24 cellular contexts compared by ENCODE assay signal in genomic region chr19:31436121-31436776, GRCh38.
A peak's percentile ranks its signal among the peaks of the same experiment; 100 is the strongest.
DNase-seq lines count a peak whose midpoint lies in the region; ATAC-seq, FAIRE-seq and TF ChIP-seq lines count a peak whose summit lies in the region.
"Had no signal": no experiment of that assay in that cellular context is flagged by ENCODE, and none has a peak within 500 bp of the region (broad histone marks: within the 10 kb centered on the region; RNA-seq: fewer than 3 reads in every experiment).

No MANE protein-coding gene starts in this region.

- no peak overlapping the region for H3K9ac ChIP-seq in K562 (ENCODE audit: insufficient read depth in 1 of 2, low read depth in 2 of 2, low read length in 2 of 2)
- H3K9ac ChIP-seq: KMS-11 had no signal

- TF ChIP-seq CTCF in right atrium auricular region (IDR thresholded peaks at IDR 0.05), result no peak
- TF ChIP-seq CTCF in left ventricle myocardium inferior (IDR thresholded peaks at IDR 0.05; ENCODE audit: borderline replicate concordance), result no peak
- no peak for TF ChIP-seq CTCF in K562 (IDR thresholded peaks at IDR 0.05 in 2 of 3, conservative IDR thresholded peaks at IDR 0.05 in 1 of 3; ENCODE audit: insufficient read depth in 2 of 3, low read depth in 1 of 3, low read length in 3 of 3)

- H3K4me1 ChIP-seq in right atrium auricular region (no peaks in the 10 kb centered on the region), left ventricle myocardium inferior (no peaks in the 10 kb centered on the region), K562 (replicated peaks in 1 of 2; ENCODE audit: control insufficient read depth in 2 of 2, insufficient read depth in 2 of 2, low read length in 2 of 2) (no peaks in the 10 kb centered on the region)
- H3K4me1 ChIP-seq: HAP-1, psoas muscle, testis had no signal

- H3K4me2 ChIP-seq in K562 (ENCODE audit: insufficient read depth, low read length), result no peak overlapping the region
- H3K4me2 ChIP-seq: KMS-11 had no signal

- WGBS in K562 (ENCODE audit: insufficient coverage, low coverage, missing lambda C conversion rate), result 2% methylated on average over 4 of the region's 4 CpGs

- POLR2A ChIA-PET in K562 (lab: Yijun Ruan, JAX), result no interaction called here

- no peak for TF ChIP-seq EP300 in K562 (IDR thresholded peaks at IDR 0.05; ENCODE audit: low read length)

- BruUV-seq in K562 (replicated peaks; lab: Mats Ljungman, UMichigan), result no TSS peak

- intact Hi-C loops in left ventricle myocardium inferior (cut with micrococcal nuclease), result no loop called here
- intact Hi-C loops in K562 (cut with micrococcal nuclease), result no loop called here

- no peaks in the 10 kb centered on the region for H3K9me1 ChIP-seq in K562 (ENCODE audit: control insufficient read depth, insufficient read depth, low read length)

- FAIRE-seq in K562 (lab: Jason Lieb, UNC), result no peak
- FAIRE-seq: A204.1, endothelial cell of umbilical vein had no signal

- H3K27ac ChIP-seq in right atrium auricular region (no peak overlapping the region), left ventricle myocardium inferior (replicated peaks) (no peak overlapping the region), K562 (ENCODE audit: extremely low read depth, low read depth, low read length) (no peak overlapping the region)
- H3K27ac ChIP-seq: KMS-11, psoas muscle, testis had no signal

- peak; percentile 44 for DNase-seq in right atrium auricular region (ENCODE audit: low spot score)
- no peak for DNase-seq in left ventricle myocardium inferior
- no peak for DNase-seq in K562 (ENCODE audit: extremely low read depth in 1 of 4, low spot score in 3 of 4)
- peak; percentile 24 for DNase-seq in left kidney (ENCODE audit: low read depth, low spot score)
- DNase-seq in SHP77 treated with DMSO at 0.1 percent for 48 hours (lab: John Stamatoyannopoulos, UW), result no peak
- no peak for DNase-seq in activated gamma-delta T cell treated with Interleukin-2 at 50 U/mL for 16 hours
- DNase-seq in kidney tubule cell (ENCODE audit: low spot score), result no peak
- DNase-seq: activated CD8-positive, alpha-beta T cell treated with anti-CD3 and anti-CD28 coated beads for 36 hours; activated T-cell treated with anti-CD3 and anti-CD28 coated beads, Interleukin-2, amount 50 U/mL, for 24 hours; CD4-positive, CD25-positive, alpha-beta regulatory T cell; DMS53; NCI-H1105; NCI-H524 treated with DMSO at 0.1 percent for 48 hours; nephron progenitor cell; psoas muscle; SHP77; stimulated activated CD4-positive, alpha-beta T cell treated with anti-CD3 and anti-CD28 coated beads, Interleukin-12 subunit alpha, Interleukin-12 subunit beta, amount 100 ng/mL, for 4 hours; testis had no signal

- in situ Hi-C loops in K562 (cut with MboI), result no loop called here

- H3K36me3 ChIP-seq in right atrium auricular region, result no peaks in the 10 kb centered on the region
- no peaks in the 10 kb centered on the region for H3K36me3 ChIP-seq in left ventricle myocardium inferior
- no peaks in the 10 kb centered on the region for H3K36me3 ChIP-seq in K562 (ENCODE audit: control insufficient read depth, insufficient read depth, low read length)
- H3K36me3 ChIP-seq: HAP-1 had no signal

- H3K4me3 ChIP-seq in right atrium auricular region, result no peak overlapping the region
- H3K4me3 ChIP-seq in left ventricle myocardium inferior, result no peak overlapping the region
- H3K4me3 ChIP-seq in K562, result no peak overlapping the region
- H3K4me3 ChIP-seq: HAP-1, psoas muscle, testis had no signal

- H3K27me3 ChIP-seq in right atrium auricular region, result no peaks in the 10 kb centered on the region
- peaks cover 51% of the 10 kb centered on the region for H3K27me3 ChIP-seq in left ventricle myocardium inferior (ENCODE audit: low read depth)
- no peaks in the 10 kb centered on the region for H3K27me3 ChIP-seq in K562 (ENCODE audit: control insufficient read depth in 2 of 2, insufficient read depth in 2 of 2, low read length in 2 of 2)
- H3K27me3 ChIP-seq: testis had no signal

- no peak for TF ChIP-seq POLR2A in K562 (conservative IDR thresholded peaks at IDR 0.05)

- TF ChIP-seq RAD21 in K562 (CRISPR knock-in tag; conservative IDR thresholded peaks at IDR 0.05 in 1 of 2, IDR thresholded peaks at IDR 0.05 in 1 of 2), result no peak

- no peaks in the 10 kb centered on the region for H3K9me3 ChIP-seq in right atrium auricular region
- peaks cover 16% of the 10 kb centered on the region for H3K9me3 ChIP-seq in left ventricle myocardium inferior (replicated peaks)
- H3K9me3 ChIP-seq in K562 (replicated peaks; ENCODE audit: control insufficient read depth, insufficient read depth, low read depth, low read length), result no peaks in the 10 kb centered on the region
- H3K9me3 ChIP-seq: HAP-1, psoas muscle, testis had no signal

- H2AFZ ChIP-seq in K562 (ENCODE audit: low read depth, low read length), result no peak overlapping the region

- CTCF ChIA-PET in K562 (lab: Yijun Ruan, JAX; ENCODE audit: low intra/inter-chr PET ratio), result interaction anchor here (0.6 kb wide), 1 partner anchor 15 kb away, joined by 3 read pairs; no protein-coding TSS in a partner anchor

- ATAC-seq in K562, result no peak
- ATAC-seq in HG03280 (IDR thresholded peaks at IDR 0.05; ENCODE audit: unreplicated experiment), result no peak
- ATAC-seq: activated CD8-positive, alpha-beta T cell treated with anti-CD3 and anti-CD28 coated beads for 36 hours; psoas muscle; WTC11 had no signal

- no peaks in the 10 kb centered on the region; the same call in 1 of the 2 replicates for H4K20me1 ChIP-seq in K562 (replicated peaks; ENCODE audit: control insufficient read depth, insufficient read depth, low read length)

- no peaks in the 10 kb centered on the region for H3K79me2 ChIP-seq in K562 (ENCODE audit: control insufficient read depth, insufficient read depth, low read length)

TF ChIP-seq in K562, 482 proteins besides CTCF, POLR2A, EP300 and RAD21:
- TF ChIP-seq RFX1 (IDR thresholded peaks at IDR 0.05) (peak; percentile 39; the same call in 1 of the 2 replicates), MLLT1 (IDR thresholded peaks at IDR 0.05) (no peak)

Comparison
In these comparisons a context has a peak if more than half of its experiments do, and no peak if none do; other contexts are left out.
1. DNase-seq: peak in right atrium auricular region (single experiment) and left kidney (single experiment); none in left ventricle myocardium inferior (single experiment), K562 (0 of 4), SHP77 treated with DMSO at 0.1 percent for 48 hours (single experiment), activated gamma-delta T cell treated with Interleukin-2 at 50 U/mL for 16 hours (single experiment) and kidney tubule cell (single experiment).